In the genomic region with DNA sequence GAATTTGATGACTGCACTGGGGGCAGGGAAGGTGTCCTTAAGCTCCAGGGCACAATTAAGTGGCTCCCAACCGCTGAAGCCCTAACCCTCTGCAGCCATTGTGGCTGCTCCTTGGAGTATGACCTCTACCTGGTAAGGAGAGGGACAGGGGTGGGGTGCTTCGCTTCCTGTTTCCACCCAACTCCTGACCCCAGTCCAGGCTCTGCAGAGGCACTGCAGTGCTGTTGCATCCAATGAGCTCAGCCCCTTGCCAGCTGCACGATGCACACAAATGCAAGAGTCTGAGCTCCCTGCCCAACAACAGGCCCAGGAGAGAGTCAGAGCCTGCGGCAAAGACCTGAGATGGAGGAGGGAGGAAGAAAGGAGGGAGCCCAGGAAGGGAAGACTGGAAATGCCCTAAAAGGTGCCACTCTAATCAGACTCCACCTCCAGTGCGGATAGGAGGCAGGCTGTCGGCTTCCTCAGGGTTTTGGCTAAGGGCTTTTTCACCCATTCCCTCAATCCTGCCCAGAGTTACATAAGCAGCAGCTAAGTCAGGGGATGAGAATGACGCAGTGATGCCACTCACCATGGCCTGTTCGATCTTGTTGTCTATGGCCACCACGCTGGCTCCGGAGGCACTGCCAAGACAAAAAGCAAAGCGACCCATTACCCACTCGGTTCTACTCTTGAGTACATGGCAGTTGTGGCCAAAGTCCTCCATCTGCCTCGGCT, we compare ENCODE assay signal across 8 cellular contexts.
DNase-seq lines count a peak whose midpoint lies in the region; ATAC-seq and TF ChIP-seq lines count a peak whose summit lies in the region.

No MANE protein-coding gene starts in this region.

- WGBS in adipose tissue, 3 donors = 18 to 39% (median 33%) methylated on average over 10 to 13 of the region's 13 CpGs

- no peak for ATAC-seq in Right ventricle myocardium inferior
- ATAC-seq in stimulated activated naive CD8-positive, alpha-beta T cell treated with anti-CD3 and anti-CD28 coated beads, Interleukin-15, Interleukin-2, amounts not matched to agents 100 U/mL and 50 U/mL, for 24 hours = no peak
- no peak for ATAC-seq in GM21390 (IDR thresholded peaks at IDR 0.05; ENCODE audit: unreplicated experiment)

- H3K36me3 ChIP-seq in cardiac muscle cell (peaks cover 11% of the 10 kb centered on the region), iPS-20b (ENCODE audit: insufficient read depth, low read depth, low read length) (no peaks in the 10 kb centered on the region)

- TF ChIP-seq CTCF in cardiac muscle cell (IDR thresholded peaks at IDR 0.05; ENCODE audit: low read depth, low read length) = no peak

- peak overlapping the region; percentile 75 for H3K4me3 ChIP-seq in cardiac muscle cell
- H3K4me3 ChIP-seq in iPS-20b (ENCODE audit: low read length) = peak overlapping the region; percentile 72

- H3K9me3 ChIP-seq in cardiac muscle cell (ENCODE audit: low read depth) = no peaks in the 10 kb centered on the region
- H3K9me3 ChIP-seq in iPS-20b (ENCODE audit: insufficient read depth, low read depth, low read length) = no peaks in the 10 kb centered on the region

- peaks cover 46% of the 10 kb centered on the region for H3K4me1 ChIP-seq in cardiac muscle cell (ENCODE audit: low read depth)
- H3K4me1 ChIP-seq in iPS-20b (ENCODE audit: insufficient read depth, low read length) = peaks cover 14% of the 10 kb centered on the region

- intact Hi-C loops in Right ventricle myocardium inferior (cut with DNase I) = loop anchor here (2.0 to 5.0 kb wide), 2 partner anchors 42 to 61 kb away; partner anchors contain the start of gene NCBP2L

- peak in 1 of 2 donors; percentile 33 for DNase-seq in cardiac muscle cell (ENCODE audit: low read depth in 1 of 2, low spot score in 1 of 2)
- DNase-seq in Right ventricle myocardium inferior (ENCODE audit: missing footprints) = no peak
- peak; percentile 7 for DNase-seq in stimulated activated naive CD8-positive, alpha-beta T cell treated with anti-CD3 and anti-CD28 coated beads, Interleukin-15, Interleukin-2, amounts not matched to agents 100 U/mL and 50 U/mL, for 24 hours
- no peak for DNase-seq in GOT3 (lab: John Stamatoyannopoulos, UW)
- DNase-seq in NCI-H345 (lab: John Stamatoyannopoulos, UW) = no peak

- peak overlapping the region; percentile 73 for H3K9ac ChIP-seq in iPS-20b (ENCODE audit: low read depth, low read length)

- H3K27ac ChIP-seq in cardiac muscle cell (no peak overlapping the region), adipose tissue (ENCODE audit: low read depth, low read length) (peak overlapping the region; percentile 98), iPS-20b (ENCODE audit: low read length) (no peak overlapping the region)

- H3K27me3 ChIP-seq in cardiac muscle cell (no peaks in the 10 kb centered on the region), iPS-20b (ENCODE audit: insufficient read depth, low read length) (peaks cover 20% of the 10 kb centered on the region; the same call in 1 of the 2 replicates)
